In genomic region chr7:151728286-151728660, GRCh38 we compare ENCODE assay signal across 10 cellular contexts.
DNase-seq lines count a peak whose midpoint lies in the region; ATAC-seq and TF ChIP-seq lines count a peak whose summit lies in the region.
"Had no signal": no experiment of that assay in that cellular context is flagged by ENCODE, and none has a peak within 500 bp of the region (broad histone marks: within the 10 kb centered on the region; RNA-seq: fewer than 3 reads in every experiment).

No MANE protein-coding gene starts in this region.

- H3K9me3 ChIP-seq in SJSA1 (replicated peaks) = no peaks in the 10 kb centered on the region
- no peaks in the 10 kb centered on the region for H3K9me3 ChIP-seq in tibial artery
- no peaks in the 10 kb centered on the region for H3K9me3 ChIP-seq in BE2C

- H3K27me3 ChIP-seq in SJSA1 (replicated peaks) (no peaks in the 10 kb centered on the region), tibial artery (no peaks in the 10 kb centered on the region), BE2C (no peaks in the 10 kb centered on the region)

- H3K27ac Mint-ChIP-seq in activated naive CD4-positive, alpha-beta T cell treated with anti-CD3 and anti-CD28 coated beads, Interleukin-2, amount 50 U/mL, for 72 hours = peak overlapping the region; percentile 18 to 62

- TF ChIP-seq CTCF in tibial artery (IDR thresholded peaks at IDR 0.05) (no peak), BE2C (IDR thresholded peaks at IDR 0.05; ENCODE audit: low read depth, low read length) (no peak)

- DNase-seq in activated naive CD4-positive, alpha-beta T cell treated with anti-CD3 and anti-CD28 coated beads, Interleukin-2, amount 50 U/mL, for 72 hours (ENCODE audit: low spot score in 2 of 2) = no peak
- DNase-seq in activated naive CD4-positive, alpha-beta T cell treated with Interleukin-2 at 50 U/mL for 16 hours = no peak
- DNase-seq in SJSA1 (ENCODE audit: low read depth in 1 of 2, low spot score in 2 of 2) = no peak
- no peak for DNase-seq in left lobe of liver (ENCODE audit: low spot score)
- DNase-seq in tibial artery = no peak
- no peak for DNase-seq in NCI-H524 treated with DMSO at 0.1 percent for 48 hours (lab: John Stamatoyannopoulos, UW)
- DNase-seq in BE2C = no peak
- no peak for DNase-seq in ACHN
- DNase-seq: DMS 273 treated with DMSO at 0.1 percent for 48 hours, NCI-H187 treated with DMSO at 0.1 percent for 48 hours had no signal

- H3K4me1 ChIP-seq in SJSA1 (replicated peaks) (peaks cover 23% of the 10 kb centered on the region), tibial artery (peaks cover 0 to 16% (median 10%) of the 10 kb centered on the region in 4 donors), BE2C (peaks cover 39% of the 10 kb centered on the region)

- H3K9me3 Mint-ChIP-seq in activated naive CD4-positive, alpha-beta T cell treated with anti-CD3 and anti-CD28 coated beads, Interleukin-2, amount 50 U/mL, for 72 hours = no peaks in the 10 kb centered on the region

- H3K4me3 ChIP-seq in SJSA1 (no peak overlapping the region), tibial artery (no peak overlapping the region), BE2C (ENCODE audit: low read depth, low read length) (no peak overlapping the region)

- no peaks in the 10 kb centered on the region for H3K36me3 Mint-ChIP-seq in activated naive CD4-positive, alpha-beta T cell treated with anti-CD3 and anti-CD28 coated beads, Interleukin-2, amount 50 U/mL, for 72 hours

- intact Hi-C loops in tibial artery (cut with DNase I; ENCODE audit: low total_unique reads) = no loop called here

- H3K36me3 ChIP-seq in SJSA1 (peaks cover 9% of the 10 kb centered on the region; the same call in 1 of the 2 replicates), tibial artery (no peaks in the 10 kb centered on the region), BE2C (no peaks in the 10 kb centered on the region)

- H3K27ac ChIP-seq in SJSA1 (peak overlapping the region; percentile 46), tibial artery (peak overlapping the region; percentile 31 to 49)

- ATAC-seq in activated naive CD4-positive, alpha-beta T cell treated with anti-CD3 and anti-CD28 coated beads, Interleukin-2, amount 50 U/mL, for 72 hours = no peak
- ATAC-seq in left lobe of liver = peak; percentile 3

- in situ Hi-C loops in ACHN (cut with HindIII; ENCODE audit: low pct_ligation_motif_present, low pct_unique_long_range_greater_than_20kb, low sequenced_read_pairs) = no loop called here
